Comparison of ENCODE assay signal across 8 cellular contexts in genomic region chr1:234933031-234933430, GRCh38.
DNase-seq lines count a peak whose midpoint lies in the region; ATAC-seq and TF ChIP-seq lines count a peak whose summit lies in the region.

No MANE protein-coding gene starts in this region.

- no peaks in the 10 kb centered on the region for H3K9me3 Mint-ChIP-seq in GM23338

- peaks cover 3% of the 10 kb centered on the region; the same call in 1 of the 2 replicates for H3K4me1 ChIP-seq in GM23338 (ENCODE audit: insufficient read depth)
- peaks cover 47% of the 10 kb centered on the region for H3K4me1 ChIP-seq in Panc1 (ENCODE audit: control insufficient read depth, insufficient read depth, low read length)
- H3K4me1 ChIP-seq in right lobe of liver: peaks cover 3 to 17% (median 9%) of the 10 kb centered on the region in 4 donors

- H4K20me1 ChIP-seq in GM23338 (replicated peaks; ENCODE audit: insufficient read depth): no peaks in the 10 kb centered on the region

- no peak overlapping the region for H3K27ac ChIP-seq in GM23338 (ENCODE audit: low read depth)
- peak overlapping the region; percentile 82 for H3K27ac ChIP-seq in Panc1 (ENCODE audit: low read length)
- H3K27ac ChIP-seq in right lobe of liver: peak overlapping the region in 2 of 3 donors; percentile 53 to 70

- no TSS peak for BruUV-seq in Panc1 (replicated peaks; lab: Mats Ljungman, UMichigan)

- no peaks in the 10 kb centered on the region for H3K36me3 Mint-ChIP-seq in GM23338 (ENCODE audit: low read depth)

- H3K4me1 Mint-ChIP-seq in GM23338: peaks cover 12% of the 10 kb centered on the region

- H3K4me3 ChIP-seq in GM23338 (no peak overlapping the region), Panc1 (ENCODE audit: low read depth in 2 of 2, low read length in 2 of 2) (no peak overlapping the region), right lobe of liver (no peak overlapping the region)

- H2AFZ ChIP-seq in GM23338: peak overlapping the region; percentile 66

- H3K27me3 Mint-ChIP-seq in GM23338 (ENCODE audit: insufficient read depth, low read depth, poor library complexity): peaks cover 5% of the 10 kb centered on the region

- no peak for DNase-seq in GM23338 (ENCODE audit: low spot score)
- no peak for DNase-seq in Panc1 (ENCODE audit: low read depth, low spot score)
- peak; percentile 62 to 74 (median 74) for DNase-seq in right lobe of liver
- DNase-seq in NOMO-1 (lab: John Stamatoyannopoulos, UW; ENCODE audit: unreplicated experiment in 2 of 2): no peak
- DNase-seq in NCI-H1694 (lab: John Stamatoyannopoulos, UW): no peak
- DNase-seq in NCI-H2107 treated with DMSO at 0.1 percent for 48 hours (lab: John Stamatoyannopoulos, UW; ENCODE audit: unreplicated experiment): no peak
- no peak for DNase-seq in activated CD4-positive, alpha-beta T cell treated with anti-CD3 and anti-CD28 coated beads for 1 hour

- H3K27me3 ChIP-seq in GM23338 (ENCODE audit: insufficient read depth) (no peaks in the 10 kb centered on the region), Panc1 (ENCODE audit: control insufficient read depth, insufficient read depth, low read length) (no peaks in the 10 kb centered on the region), right lobe of liver (no peaks in the 10 kb centered on the region)

- H3K27ac Mint-ChIP-seq in GM23338: no peak overlapping the region

- intact Hi-C loops in Panc1 (cut with micrococcal nuclease; ENCODE audit: unreplicated experiment): no loop called here
- intact Hi-C loops in right lobe of liver (cut with DNase I): no loop called here

- H3K4me2 ChIP-seq in GM23338: no peak overlapping the region

- TF ChIP-seq CTCF in GM23338 (conservative IDR thresholded peaks at IDR 0.05; ENCODE audit: low read depth in 2 of 2): no peak
- no peak for TF ChIP-seq CTCF in Panc1 (IDR thresholded peaks at IDR 0.05)
- TF ChIP-seq CTCF in right lobe of liver (IDR thresholded peaks at IDR 0.05): no peak

- POLR2A ChIA-PET in Panc1 (lab: Charles Lee): no interaction called here

- no peaks in the 10 kb centered on the region for H3F3A ChIP-seq in GM23338 (replicated peaks; ENCODE audit: low read depth)

- H3K79me2 ChIP-seq in GM23338 (replicated peaks; ENCODE audit: insufficient read depth): no peaks in the 10 kb centered on the region

- H3K36me3 ChIP-seq in GM23338 (ENCODE audit: insufficient read depth) (no peaks in the 10 kb centered on the region), Panc1 (ENCODE audit: control insufficient read depth, insufficient read depth, low read length) (no peaks in the 10 kb centered on the region), right lobe of liver (no peaks in the 10 kb centered on the region)

- TF ChIP-seq POLR2A in right lobe of liver (IDR thresholded peaks at IDR 0.05): no peak

- CTCF ChIA-PET in Panc1 (lab: Charles Lee): no interaction called here

- in situ Hi-C loops in Panc1 (cut with HindIII; ENCODE audit: low pct_unique_long_range_greater_than_20kb, low sequenced_read_pairs): no loop called here

- H3K4me3 Mint-ChIP-seq in GM23338: no peak overlapping the region

- H3K9me2 ChIP-seq in GM23338 (ENCODE audit: insufficient read depth): 0 out of 2 replicates have a peak, but pooled peaks cover 6% of the 10 kb centered on the region

- no peaks in the 10 kb centered on the region for H3K9me3 ChIP-seq in Panc1 (ENCODE audit: control insufficient read depth, insufficient read depth, low read depth, low read length)
- no peaks in the 10 kb centered on the region for H3K9me3 ChIP-seq in right lobe of liver

- ATAC-seq in GM18499 (IDR thresholded peaks at IDR 0.05; ENCODE audit: insufficient read depth, unreplicated experiment) (peak; percentile 17), GM23338 (no peak), Panc1 (peak; percentile 52), right lobe of liver (peak; percentile 83 to 92 (median 88))

- WGBS in right lobe of liver (ENCODE audit: insufficient coverage, low coverage, low lambda C conversion rate, missing lambda C conversion rate): 69% methylated on average over 2 of the region's 5 CpGs

TF ChIP-seq in GM23338, 12 proteins besides CTCF, POLR2A, EP300 and RAD21 (continues in another document):
- no peak for TF ChIP-seq ZNF114 (CRISPR knock-in tag; IDR thresholded peaks at IDR 0.05)
- TF ChIP-seq JUNB (IDR thresholded peaks at IDR 0.05; ENCODE audit: unreplicated experiment): no peak
- TF ChIP-seq EZH2 (IDR thresholded peaks at IDR 0.05; ENCODE audit: low read depth, unreplicated experiment): no peak
- no peak for TF ChIP-seq EZH2phosphoT487 (IDR thresholded peaks at IDR 0.05; ENCODE audit: unreplicated experiment)
- TF ChIP-seq POLR2AphosphoS5 (IDR thresholded peaks at IDR 0.05; ENCODE audit: low read depth): no peak
- no peak for TF ChIP-seq ETS1 (IDR thresholded peaks at IDR 0.05)
- no peak for TF ChIP-seq REST (IDR thresholded peaks at IDR 0.05; ENCODE audit: unreplicated experiment)
- TF ChIP-seq STAT1 (IDR thresholded peaks at IDR 0.05; ENCODE audit: unreplicated experiment): no peak
- no peak for TF ChIP-seq ZNF331 (CRISPR knock-in tag; IDR thresholded peaks at IDR 0.05; ENCODE audit: low read depth)

Comparison
In these comparisons a context has a peak if more than half of its experiments do, and no peak if none do; other contexts are left out.
1. DNase-seq: peak in right lobe of liver (3 of 3); none in GM23338 (single experiment), Panc1 (single experiment), NOMO-1 (0 of 2), NCI-H1694 (single experiment), NCI-H2107 treated with DMSO at 0.1 percent for 48 hours (single experiment) and activated CD4-positive, alpha-beta T cell treated with anti-CD3 and anti-CD28 coated beads for 1 hour (single experiment).